Comparison of ENCODE assay signal across 9 cellular contexts in genomic region chr19:46591254-46591653, GRCh38. TPM values are rescaled to one million over a fixed set of nuclear protein-coding genes. Genes with fewer than 3 reads are reported as not detected.
"Had no signal": no experiment of that assay in that cellular context is flagged by ENCODE, and none has a peak within 500 bp of the region (broad histone marks: within the 10 kb centered on the region; RNA-seq: fewer than 3 reads in every experiment).

No MANE protein-coding gene starts in this region.

- DNase-seq: GDM1, GF-D8 had no signal

- ATAC-seq: GM12878 had no signal

- H3K4me3 ChIP-seq: GM12878 had no signal

- FAIRE-seq: G401.6, GM12878, GM12891, GM12892, GM18507, GM19239 had no signal

RNA-seq across cellular contexts. Expression of gene GNG8, which starts 44.7 kb away (rescaled TPM):
- total RNA-seq: G401, GM12878 had no signal
